In the genomic region with DNA sequence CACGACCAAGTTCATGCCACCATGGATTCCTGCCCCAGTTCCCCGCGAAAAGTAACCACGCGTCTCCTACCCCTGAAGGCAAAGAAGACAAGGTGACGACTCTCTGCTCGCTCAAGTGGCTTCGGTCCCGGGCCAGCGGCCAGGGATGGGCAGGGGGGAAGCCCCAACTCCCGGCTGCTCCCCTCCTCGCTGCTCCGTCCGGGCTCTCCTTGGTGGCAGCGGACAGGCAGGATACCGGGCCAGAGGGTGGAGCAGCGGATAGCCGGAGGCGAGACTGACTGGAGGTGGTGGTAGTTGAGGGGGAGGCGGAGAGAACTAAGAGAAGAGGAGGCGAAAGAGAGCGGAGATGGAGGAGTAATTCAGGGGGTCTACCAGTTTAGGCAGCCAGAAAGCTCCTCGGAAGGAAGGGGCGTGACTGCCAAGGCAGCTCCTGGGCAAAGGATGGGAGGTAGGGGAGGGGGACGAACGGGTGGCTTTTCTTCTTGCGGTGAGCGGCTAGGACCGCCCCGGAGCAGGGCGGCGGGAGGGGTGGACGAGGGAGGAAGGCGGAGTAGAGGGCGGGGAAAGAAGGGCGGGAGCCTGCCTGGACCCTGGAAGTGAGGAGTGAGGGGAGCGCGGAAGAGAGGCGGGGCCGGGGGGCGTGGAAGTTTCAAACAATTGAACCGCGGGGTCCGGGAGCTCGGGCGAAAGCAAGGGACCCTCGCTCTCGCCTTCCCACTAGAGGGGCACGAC, we compare ENCODE assay signal across 8 cellular contexts. TPM values are rescaled to one million over a fixed set of nuclear protein-coding genes. Genes with fewer than 3 reads are reported as not detected.
DNase-seq lines count a peak whose midpoint lies in the region; ATAC-seq, FAIRE-seq and TF ChIP-seq lines count a peak whose summit lies in the region.

Gene AMOT, minus strand, starts transcription at position 450 of the 732 bp plus-strand sequence. CDS start 17,705 bp downstream, outside the sequence.

- no peak for TF ChIP-seq CTCF in GM12875 (IDR thresholded peaks at IDR 0.05; ENCODE audit: borderline replicate concordance, insufficient read depth, low read depth, low read length)
- TF ChIP-seq CTCF in WI38 (IDR thresholded peaks at IDR 0.05; ENCODE audit: low read depth, low read length) = no peak
- TF ChIP-seq CTCF in bronchial epithelial cell (IDR thresholded peaks at IDR 0.05; ENCODE audit: insufficient read depth, low read length, severe bottlenecking) = no peak

- ATAC-seq in HG02678 (IDR thresholded peaks at IDR 0.05; ENCODE audit: unreplicated experiment) = peak; percentile 71

- H3K4me1 ChIP-seq in small intestine (ENCODE audit: control insufficient read depth in 2 of 2, insufficient read depth in 1 of 2, low read depth in 1 of 2, low read length in 1 of 2) = no peaks in the 10 kb centered on the region

- FAIRE-seq in bronchial epithelial cell (lab: Jason Lieb, UNC) = no peak
- no peak for FAIRE-seq in small intestine (lab: Jason Lieb, UNC)

- WGBS in small intestine, 3 donors = 1 to 26% (median 4%) methylated on average over 29 to 49 of the region's 49 CpGs

- DNase-seq in NCI-H1436 treated with DMSO at 0.1 percent for 48 hours (lab: John Stamatoyannopoulos, UW) (peak; percentile 59), bronchial epithelial cell (ENCODE audit: low read depth) (peak; percentile 23), inferior parietal cortex (ENCODE audit: extremely low spot score) (peak; percentile 42), small intestine (peak; percentile 77), epidermal melanocyte (ENCODE audit: insufficient read length, low spot score) (no peak)

- H3K27ac ChIP-seq in small intestine (ENCODE audit: low read depth in 1 of 2, low read length in 1 of 2) = peak within 1 kb of the TSS; percentile 46 to 85

- H3K27me3 ChIP-seq in bronchial epithelial cell (ENCODE audit: control insufficient read depth, insufficient read depth, low read length) (no peaks in the 10 kb centered on the region), small intestine (ENCODE audit: control insufficient read depth in 2 of 2, insufficient read depth in 2 of 2, low read length in 2 of 2) (no peaks in the 10 kb centered on the region)

- H3K9me3 ChIP-seq in small intestine (ENCODE audit: control insufficient read depth, low read depth) = no peaks in the 10 kb centered on the region

- H3K4me3 ChIP-seq in GM12875 (ENCODE audit: low read depth, low read length) (peak within 1 kb of the TSS; percentile 42), WI38 (ENCODE audit: low read depth, low read length) (peak within 1 kb of the TSS; percentile 61), bronchial epithelial cell (ENCODE audit: low read depth, low read length) (peak within 1 kb of the TSS; percentile 51), small intestine (ENCODE audit: low read depth in 1 of 2, low read length in 2 of 2) (peak within 1 kb of the TSS; percentile 46 to 55)

- H3K36me3 ChIP-seq in bronchial epithelial cell (ENCODE audit: control insufficient read depth, insufficient read depth, low read length) = no peaks in the 10 kb centered on the region
- H3K36me3 ChIP-seq in small intestine (ENCODE audit: control insufficient read depth in 2 of 2, insufficient read depth in 2 of 2, low read length in 2 of 2) = no peaks in the 10 kb centered on the region

RNA-seq across cellular contexts. Expression of gene AMOT, which starts in this region (rescaled TPM):
- total RNA-seq in bronchial epithelial cell = under 0.01 TPM in 1 of 2 replicates, not detected in the other
- polyA plus RNA-seq in small intestine = 1 to 10 TPM; 2.4 to 5.4 (median 3.8) TPM

Comparison
In these comparisons a context has a peak if more than half of its experiments do, and no peak if none do; other contexts are left out.
1. Peak in DNase-seq and H3K4me3 ChIP-seq in bronchial epithelial cell; RNA of the gene not detected or under 1 TPM.